ENCODE assay signal across 25 cellular contexts in the genomic region with DNA sequence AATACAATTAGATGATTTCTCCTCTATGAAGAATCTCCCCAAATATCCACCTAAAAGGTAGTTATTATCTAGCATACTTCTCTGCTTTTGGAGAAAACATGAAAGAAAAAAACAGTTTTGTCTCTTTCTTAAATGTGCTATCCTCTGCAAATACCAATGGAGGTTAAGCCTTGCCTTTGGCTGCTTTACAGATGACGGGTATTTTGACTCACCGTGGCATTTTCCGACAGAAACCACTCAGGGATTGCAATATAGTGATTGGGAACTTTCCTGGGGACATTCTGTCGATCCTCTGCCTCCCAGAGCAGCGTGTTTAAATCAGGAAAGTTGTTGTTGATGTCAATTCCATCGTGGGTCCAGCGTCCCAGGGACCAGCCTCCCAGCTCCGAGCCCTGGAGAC.
DNase-seq lines count a peak whose midpoint lies in the region; ATAC-seq and TF ChIP-seq lines count a peak whose summit lies in the region.
"Had no signal": no experiment of that assay in that cellular context is flagged by ENCODE, and none has a peak within 500 bp of the region (broad histone marks: within the 10 kb centered on the region; RNA-seq: fewer than 3 reads in every experiment).

No MANE protein-coding gene starts in this region.

- 68 to 71% methylated on average over 8 of the region's 8 CpGs for whole genome bisulfite sequencing in GM23248 (ENCODE audit: low coverage in 1 of 2, low lambda C conversion rate in 2 of 2, missing lambda C conversion rate in 2 of 2), 2 experiments
- WGBS in sigmoid colon, 2 donors = 80 to 86% methylated on average over 8 of the region's 8 CpGs
- WGBS in mammary epithelial cell (ENCODE audit: low coverage, missing lambda C conversion rate) = 51% methylated on average over 8 of the region's 8 CpGs

- ATAC-seq in PC-3 = no peak

- H3K4me2 ChIP-seq in GM23248 (ENCODE audit: unreplicated experiment) = no peak overlapping the region
- no peak overlapping the region for H3K4me2 ChIP-seq in mammary epithelial cell (ENCODE audit: insufficient read depth, low read depth, low read length)
- H3K4me2 ChIP-seq in PC-3 (ENCODE audit: low read length) = no peak overlapping the region
- H3K4me2 ChIP-seq: KMS-11 had no signal

- H3K9ac ChIP-seq in GM23248 (no peak overlapping the region), mammary epithelial cell (ENCODE audit: insufficient read depth, low read length) (no peak overlapping the region), PC-3 (ENCODE audit: low read length) (no peak overlapping the region)
- H3K9ac ChIP-seq: KMS-11 had no signal

- no peak overlapping the region for H3K27ac Mint-ChIP-seq in CD8-positive, alpha-beta memory T cell
- H3K27ac Mint-ChIP-seq: B cell had no signal

- H3K4me3 ChIP-seq in GM23248 (no peak overlapping the region), sigmoid colon (no peak overlapping the region), mammary epithelial cell (replicated peaks in 1 of 3; ENCODE audit: insufficient read depth in 1 of 3, low read depth in 2 of 3, low read length in 3 of 3) (no peak overlapping the region), breast epithelium (no peak overlapping the region), PC-3 (ENCODE audit: low read length) (no peak overlapping the region)
- no peak overlapping the region for H3K4me3 ChIP-seq in CD8-positive, alpha-beta memory T cell (ENCODE audit: low read length)
- H3K4me3 ChIP-seq: Peyer's patch had no signal

- H3F3A ChIP-seq in GM23248 (ENCODE audit: insufficient read depth) (no peaks in the 10 kb centered on the region), PC-3 (ENCODE audit: low read length, unreplicated experiment) (no peaks in the 10 kb centered on the region)

- H3K9me3 Mint-ChIP-seq in CD8-positive, alpha-beta memory T cell = peaks cover 0 to 8% (median 5%) of the 10 kb centered on the region in 5 donors

- H3K27ac ChIP-seq in GM23248 (no peak overlapping the region), sigmoid colon (peak overlapping the region in 3 of 4 donors; percentile 12 to 36 (median 25)), mammary epithelial cell (ENCODE audit: insufficient read depth, low read depth, low read length) (no peak overlapping the region), breast epithelium (no peak overlapping the region), PC-3 (ENCODE audit: low read length) (no peak overlapping the region)
- H3K27ac ChIP-seq in CD8-positive, alpha-beta memory T cell (ENCODE audit: low read depth, low read length) = no peak overlapping the region
- H3K27ac ChIP-seq: 22Rv1, KMS-11, Peyer's patch had no signal

- H3K36me3 ChIP-seq in GM23248 (ENCODE audit: low read depth) (no peaks in the 10 kb centered on the region), sigmoid colon (peaks cover 4 to 66% (median 5%) of the 10 kb centered on the region in 4 donors), mammary epithelial cell (ENCODE audit: insufficient read depth, low read length) (no peaks in the 10 kb centered on the region), breast epithelium (no peaks in the 10 kb centered on the region), PC-3 (ENCODE audit: low read depth, low read length) (no peaks in the 10 kb centered on the region)
- no peaks in the 10 kb centered on the region for H3K36me3 ChIP-seq in CD8-positive, alpha-beta memory T cell (ENCODE audit: insufficient read depth, low read length)
- H3K36me3 ChIP-seq: Peyer's patch had no signal

- H3K36me3 Mint-ChIP-seq in CD8-positive, alpha-beta memory T cell = no peaks in the 10 kb centered on the region
- H3K36me3 Mint-ChIP-seq: CD14-positive monocyte had no signal

- dilution Hi-C loops in mammary epithelial cell (cut with HindIII; ENCODE audit: low sequenced_read_pairs) = loop anchor here (5.0 kb wide), 1 partner anchor 49 kb away; no protein-coding TSS in a partner anchor

- no peak overlapping the region for H3K4me3 Mint-ChIP-seq in CD8-positive, alpha-beta memory T cell
- H3K4me3 Mint-ChIP-seq: B cell, CD14-positive monocyte had no signal

- POLR2A ChIA-PET in CD8-positive, alpha-beta memory T cell (lab: Charles Lee) = no interaction called here
- POLR2A ChIA-PET in PC-3 (lab: Charles Lee; ENCODE audit: unreplicated experiment) = no interaction called here

- no peaks in the 10 kb centered on the region for H3K9me3 ChIP-seq in GM23248 (ENCODE audit: low read depth)
- no peaks in the 10 kb centered on the region for H3K9me3 ChIP-seq in sigmoid colon
- peaks cover under 1% of the 10 kb centered on the region for H3K9me3 ChIP-seq in CD8-positive, alpha-beta memory T cell (ENCODE audit: low read length)
- no peaks in the 10 kb centered on the region for H3K9me3 ChIP-seq in mammary epithelial cell (replicated peaks; ENCODE audit: insufficient read depth, low read length)
- no peaks in the 10 kb centered on the region for H3K9me3 ChIP-seq in breast epithelium
- H3K9me3 ChIP-seq in PC-3 (ENCODE audit: low read length) = no peaks in the 10 kb centered on the region
- H3K9me3 ChIP-seq: Peyer's patch had no signal

- TF ChIP-seq EP300 in sigmoid colon (IDR thresholded peaks at IDR 0.05) = no peak

- TF ChIP-seq POLR2A in sigmoid colon (IDR thresholded peaks at IDR 0.05) = no peak
- TF ChIP-seq POLR2A in breast epithelium (IDR thresholded peaks at IDR 0.05) = no peak

- H3K79me2 ChIP-seq in GM23248 (ENCODE audit: insufficient read depth) (no peaks in the 10 kb centered on the region), mammary epithelial cell (ENCODE audit: insufficient read depth, low read length) (no peaks in the 10 kb centered on the region), PC-3 (ENCODE audit: low read length) (no peaks in the 10 kb centered on the region)

- TF ChIP-seq CTCF in sigmoid colon (IDR thresholded peaks at IDR 0.05) (no peak), mammary epithelial cell (conservative IDR thresholded peaks at IDR 0.05 in 1 of 2, IDR thresholded peaks at IDR 0.05 in 1 of 2; ENCODE audit: extremely low read depth in 1 of 2, insufficient read depth in 1 of 2, low read depth in 1 of 2, low read length in 2 of 2) (no peak), breast epithelium (IDR thresholded peaks at IDR 0.05) (no peak), PC-3 (conservative IDR thresholded peaks at IDR 0.05; ENCODE audit: low read depth, low read length) (no peak)

- H2AFZ ChIP-seq in GM23248 (no peak overlapping the region), mammary epithelial cell (ENCODE audit: low read depth, low read length) (no peak overlapping the region), PC-3 (ENCODE audit: low read length) (no peak overlapping the region)

- DNase-seq in AG08395 (ENCODE audit: low spot score) = peak; percentile 70
- peak; percentile 39 for DNase-seq in GM23248
- DNase-seq in fibroblast of peridontal ligament (ENCODE audit: extremely low read depth) = peak; percentile 41
- DNase-seq in sigmoid colon = peak; percentile 29
- no peak for DNase-seq in CD8-positive, alpha-beta memory T cell
- no peak for DNase-seq in mammary epithelial cell
- no peak for DNase-seq in breast epithelium (ENCODE audit: low spot score in 2 of 2)
- DNase-seq in PC-3 = no peak
- DNase-seq: ACHN; DMS79; H7; IMR-90; NCI-H1105; NCI-H146; NCI-H2029; NCI-H2227 treated with DMSO at 0.1 percent for 48 hours; NCI-H748 treated with DMSO at 0.1 percent for 48 hours; NK-92 treated with Interleukin-12 subunit alpha and Interleukin-12 subunit beta, amount 100 ng/mL, for 24 hours; Right ventricle myocardium superior; SW 1271 had no signal

- BruUV-seq in mammary epithelial cell (replicated peaks; lab: Mats Ljungman, UMichigan) = no TSS peak
- BruUV-seq in PC-3 (replicated peaks; lab: Mats Ljungman, UMichigan) = no TSS peak

- peaks cover 0 to 3% (median 0%) of the 10 kb centered on the region in 3 donors for H3K4me1 Mint-ChIP-seq in CD8-positive, alpha-beta memory T cell
- H3K4me1 Mint-ChIP-seq: B cell, CD14-positive monocyte had no signal

- peaks cover 5 to 17% of the 10 kb centered on the region in 2 donors for H3K27me3 Mint-ChIP-seq in CD8-positive, alpha-beta memory T cell

- H4K20me1 ChIP-seq in GM23248 (ENCODE audit: insufficient read depth) (no peaks in the 10 kb centered on the region), mammary epithelial cell (ENCODE audit: insufficient read depth, low read length) (no peaks in the 10 kb centered on the region), PC-3 (ENCODE audit: low read length) (no peaks in the 10 kb centered on the region)

- in situ Hi-C loops in GM23248 (cut with MboI) = no loop called here
- in situ Hi-C loops in mammary epithelial cell (cut with MboI; ENCODE audit: low sequenced_read_pairs in 2 of 2) = no loop called here

- H3K9me2 ChIP-seq in GM23248 (ENCODE audit: insufficient read depth) (no peaks in the 10 kb centered on the region), PC-3 (replicated peaks; ENCODE audit: low read length) (no peaks in the 10 kb centered on the region)

- H3K4me1 ChIP-seq in GM23248 (ENCODE audit: insufficient read depth) = no peaks in the 10 kb centered on the region
- peaks cover 0 to 32% (median 23%) of the 10 kb centered on the region in 4 donors for H3K4me1 ChIP-seq in sigmoid colon
- no peaks in the 10 kb centered on the region for H3K4me1 ChIP-seq in CD8-positive, alpha-beta memory T cell (ENCODE audit: insufficient read depth, low read length)
- peaks cover under 1% of the 10 kb centered on the region for H3K4me1 ChIP-seq in mammary epithelial cell (ENCODE audit: insufficient read depth, low read length)
- H3K4me1 ChIP-seq in breast epithelium = no peaks in the 10 kb centered on the region
- no peaks in the 10 kb centered on the region for H3K4me1 ChIP-seq in PC-3 (ENCODE audit: insufficient read depth, low read length)
- H3K4me1 ChIP-seq: Peyer's patch had no signal

- H3K27me3 ChIP-seq in GM23248 (replicated peaks; ENCODE audit: insufficient read depth) = no peaks in the 10 kb centered on the region
- no peaks in the 10 kb centered on the region for H3K27me3 ChIP-seq in sigmoid colon
- no peaks in the 10 kb centered on the region for H3K27me3 ChIP-seq in CD8-positive, alpha-beta memory T cell (ENCODE audit: insufficient read depth, low read length, poor library complexity, severe bottlenecking)
- no peaks in the 10 kb centered on the region for H3K27me3 ChIP-seq in mammary epithelial cell (ENCODE audit: insufficient read depth, low read length)
- H3K27me3 ChIP-seq in breast epithelium = no peaks in the 10 kb centered on the region
- H3K27me3 ChIP-seq in PC-3 (ENCODE audit: low read length) = peaks cover 59% of the 10 kb centered on the region
- H3K27me3 ChIP-seq: Peyer's patch had no signal

- CTCF ChIA-PET in CD8-positive, alpha-beta memory T cell (lab: Charles Lee) = no interaction called here
- CTCF ChIA-PET in mammary epithelial cell (lab: Charles Lee; ENCODE audit: low non-redundant PET) = no interaction called here
- CTCF ChIA-PET in PC-3 (lab: Charles Lee) = no interaction called here

- intact Hi-C loops in sigmoid colon (cut with DNase I) (no loop called here), mammary epithelial cell (cut with micrococcal nuclease) (no loop called here), breast epithelium (cut with DNase I; ENCODE audit: low total_unique reads) (no loop called here), PC-3 (cut with micrococcal nuclease) (no loop called here)

Comparison
In these comparisons a context has a peak if more than half of its experiments do, and no peak if none do; other contexts are left out.
1. DNase-seq: peak in AG08395 (single experiment), GM23248 (single experiment), fibroblast of peridontal ligament (single experiment) and sigmoid colon (single experiment); none in CD8-positive, alpha-beta memory T cell (0 of 5), mammary epithelial cell (single experiment), breast epithelium (0 of 2) and PC-3 (single experiment).
2. H3K27ac ChIP-seq: peak in sigmoid colon (3 of 4); none in GM23248 (single experiment), CD8-positive, alpha-beta memory T cell (single experiment), mammary epithelial cell (single experiment), breast epithelium (0 of 2) and PC-3 (single experiment).